8 cellular contexts compared by ENCODE assay signal in genomic region chr14:69715725-69716482, GRCh38. TPM values are rescaled to one million over a fixed set of nuclear protein-coding genes. Genes with fewer than 3 reads are reported as not detected.
DNase-seq lines count a peak whose midpoint lies in the region; ATAC-seq and TF ChIP-seq lines count a peak whose summit lies in the region.
"Had no signal": no experiment of that assay in that cellular context is flagged by ENCODE, and none has a peak within 500 bp of the region (broad histone marks: within the 10 kb centered on the region; RNA-seq: fewer than 3 reads in every experiment).

No MANE protein-coding gene starts in this region.

- POLR2A ChIA-PET in HEK293 (lab: Yijun Ruan, JAX), result interaction anchor here (1.1 kb wide), 1 partner anchor 48 kb away, joined by 3 read pairs; no protein-coding TSS in a partner anchor

- H3K27me3 ChIP-seq in thoracic aorta (replicated peaks; ENCODE audit: insufficient read depth), result no peaks in the 10 kb centered on the region
- H3K27me3 ChIP-seq: SJCRH30 had no signal

- H3K27ac ChIP-seq in HEK293 (ENCODE audit: extremely low read depth, low read depth, low read length) (peak overlapping the region; percentile 22; the same call in 1 of the 2 replicates), cingulate gyrus (ENCODE audit: low read depth, low read length) (peak overlapping the region; percentile 75), thoracic aorta (peak overlapping the region in 1 of 2 donors; percentile 45)
- H3K27ac ChIP-seq: SJCRH30 had no signal

- peaks cover 40% of the 10 kb centered on the region for H3K4me1 ChIP-seq in HEK293 (ENCODE audit: control insufficient read depth, insufficient read depth, low read length)
- H3K4me1 ChIP-seq in thoracic aorta (ENCODE audit: control insufficient read depth in 1 of 2, low read depth in 2 of 2), result peaks cover 37 to 53% of the 10 kb centered on the region in 2 donors

- intact Hi-C loops in lower leg skin (cut with DNase I; ENCODE audit: low total_unique reads), result no loop called here

- TF ChIP-seq POLR2A in lower leg skin (IDR thresholded peaks at IDR 0.05), result no peak

- peak; percentile 67 for ATAC-seq in thoracic aorta (ENCODE audit: insufficient number of reproducible peaks, low FRiP score, low read depth)
- no peak for ATAC-seq in GM19324 (IDR thresholded peaks at IDR 0.05; ENCODE audit: low FRiP score, unreplicated experiment)

- no peaks in the 10 kb centered on the region for H3K9me3 ChIP-seq in HEK293 (ENCODE audit: control insufficient read depth, insufficient read depth, low read depth, low read length)
- H3K9me3 ChIP-seq in thoracic aorta, result no peaks in the 10 kb centered on the region
- H3K9me3 ChIP-seq: SJCRH30 had no signal

- no peak for TF ChIP-seq CTCF in HEK293 (tag by site-specific recombination; IDR thresholded peaks at IDR 0.05)
- TF ChIP-seq CTCF in lower leg skin (IDR thresholded peaks at IDR 0.05), result no peak
- no peak for TF ChIP-seq CTCF in thoracic aorta (IDR thresholded peaks at IDR 0.05)

- no peak overlapping the region for H3K4me3 ChIP-seq in HEK293 (ENCODE audit: low read depth, low read length)
- no peak overlapping the region for H3K4me3 ChIP-seq in lower leg skin (ENCODE audit: low read depth, poor library complexity, severe bottlenecking)
- no peak overlapping the region for H3K4me3 ChIP-seq in thoracic aorta
- H3K4me3 ChIP-seq: SJCRH30 had no signal

- DNase-seq in NCI-H69 (lab: John Stamatoyannopoulos, UW) (peak; percentile 98), lower leg skin (ENCODE audit: low spot score in 2 of 2) (peak; percentile 74 to 92), thoracic aorta (ENCODE audit: low spot score) (peak; percentile 60)
- DNase-seq in stimulated activated CD4-positive, alpha-beta T cell treated with anti-CD3 and anti-CD28 coated beads, Interleukin-2, amount 100 ng/mL, for 24 hours, result no peak

- H3K36me3 ChIP-seq in HEK293 (ENCODE audit: control insufficient read depth in 2 of 2, insufficient read depth in 1 of 2, low read length in 2 of 2) (peaks cover 0 to 10% of the 10 kb centered on the region in 2 experiments; a peak in 2 of 3 replicates), thoracic aorta (no peaks in the 10 kb centered on the region)
- H3K36me3 ChIP-seq: SJCRH30 had no signal

- CTCF ChIA-PET in HEK293 (lab: Yijun Ruan, JAX), result interaction anchor here (1.3 kb wide), 2 partner anchors 131 to 167 kb away, joined by 3 to 5 read pairs; no protein-coding TSS in a partner anchor

- WGBS in lower leg skin, 2 donors, result 42 to 45% methylated on average over 13 of the region's 13 CpGs

TF ChIP-seq in HEK293, 187 proteins besides CTCF, POLR2A, EP300 and RAD21 (continues in another document):
- TF ChIP-seq ZNF558 (tag by site-specific recombination; IDR thresholded peaks at IDR 0.05) (0 out of 2 replicates have a peak, but pooled peaks have one; percentile 24), IKZF3 (tag by site-specific recombination; IDR thresholded peaks at IDR 0.05) (peak; percentile 35; the same call in 1 of the 2 replicates), SP7 (tag by site-specific recombination; IDR thresholded peaks at IDR 0.05) (peak; percentile 15; the same call in 1 of the 2 replicates), ZBTB20 (tag by site-specific recombination; IDR thresholded peaks at IDR 0.05) (no peak), ZNF112 (tag by site-specific recombination; IDR thresholded peaks at IDR 0.05) (peak; percentile 83), ZNF146 (tag by site-specific recombination; IDR thresholded peaks at IDR 0.05) (no peak), HIC1 (tag by site-specific recombination; IDR thresholded peaks at IDR 0.05) (no peak), WT1 (tag by site-specific recombination; IDR thresholded peaks at IDR 0.05) (no peak), ZBTB17 (tag by site-specific recombination; IDR thresholded peaks at IDR 0.05) (peak; percentile 59), ZNF571 (tag by site-specific recombination; IDR thresholded peaks at IDR 0.05) (peak; percentile 93; the same call in 1 of the 2 replicates), KLF10 (tag by site-specific recombination; IDR thresholded peaks at IDR 0.05) (peak; percentile 74), FEZF1 (tag by site-specific recombination; IDR thresholded peaks at IDR 0.05) (0 out of 2 replicates have a peak, but pooled peaks have one; percentile 10), ZNF561 (tag by site-specific recombination; IDR thresholded peaks at IDR 0.05; ENCODE audit: borderline replicate concordance) (peak; percentile 86), ZNF529 (tag by site-specific recombination; IDR thresholded peaks at IDR 0.05; ENCODE audit: insufficient replicate concordance) (no peak), PBX3 (CRISPR knock-in tag; IDR thresholded peaks at IDR 0.05) (no peak), ZNF10 (tag by site-specific recombination; IDR thresholded peaks at IDR 0.05) (peak; percentile 32; the same call in 1 of the 2 replicates), ZNF341 (tag by site-specific recombination; IDR thresholded peaks at IDR 0.05; ENCODE audit: low read depth) (0 out of 2 replicates have a peak, but pooled peaks have one; percentile 18), MZF1 (tag by site-specific recombination; IDR thresholded peaks at IDR 0.05; ENCODE audit: borderline replicate concordance) (0 out of 2 replicates have a peak, but pooled peaks have one; percentile 33), ZNF26 (tag by site-specific recombination; IDR thresholded peaks at IDR 0.05) (no peak)
- TF ChIP-seq, protein P1, sequence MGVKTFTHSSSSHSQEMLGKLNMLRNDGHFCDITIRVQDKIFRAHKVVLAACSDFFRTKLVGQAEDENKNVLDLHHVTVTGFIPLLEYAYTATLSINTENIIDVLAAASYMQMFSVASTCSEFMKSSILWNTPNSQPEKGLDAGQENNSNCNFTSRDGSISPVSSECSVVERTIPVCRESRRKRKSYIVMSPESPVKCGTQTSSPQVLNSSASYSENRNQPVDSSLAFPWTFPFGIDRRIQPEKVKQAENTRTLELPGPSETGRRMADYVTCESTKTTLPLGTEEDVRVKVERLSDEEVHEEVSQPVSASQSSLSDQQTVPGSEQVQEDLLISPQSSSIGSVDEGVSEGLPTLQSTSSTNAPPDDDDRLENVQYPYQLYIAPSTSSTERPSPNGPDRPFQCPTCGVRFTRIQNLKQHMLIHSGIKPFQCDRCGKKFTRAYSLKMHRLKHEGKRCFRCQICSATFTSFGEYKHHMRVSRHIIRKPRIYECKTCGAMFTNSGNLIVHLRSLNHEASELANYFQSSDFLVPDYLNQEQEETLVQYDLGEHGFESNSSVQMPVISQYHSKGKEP (tag by site-specific recombination; IDR thresholded peaks at IDR 0.05), result peak; percentile 86
- TF ChIP-seq, protein P2, sequence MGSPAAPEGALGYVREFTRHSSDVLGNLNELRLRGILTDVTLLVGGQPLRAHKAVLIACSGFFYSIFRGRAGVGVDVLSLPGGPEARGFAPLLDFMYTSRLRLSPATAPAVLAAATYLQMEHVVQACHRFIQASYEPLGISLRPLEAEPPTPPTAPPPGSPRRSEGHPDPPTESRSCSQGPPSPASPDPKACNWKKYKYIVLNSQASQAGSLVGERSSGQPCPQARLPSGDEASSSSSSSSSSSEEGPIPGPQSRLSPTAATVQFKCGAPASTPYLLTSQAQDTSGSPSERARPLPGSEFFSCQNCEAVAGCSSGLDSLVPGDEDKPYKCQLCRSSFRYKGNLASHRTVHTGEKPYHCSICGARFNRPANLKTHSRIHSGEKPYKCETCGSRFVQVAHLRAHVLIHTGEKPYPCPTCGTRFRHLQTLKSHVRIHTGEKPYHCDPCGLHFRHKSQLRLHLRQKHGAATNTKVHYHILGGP (tag by site-specific recombination; IDR thresholded peaks at IDR 0.05), result peak; percentile 72

RNA-seq across cellular contexts. Expression of gene SRSF5, which starts 51.0 kb away (rescaled TPM):
- total RNA-seq in lower leg skin, result 100 to 1,000 TPM; 297 to 612 (median 380) TPM
- total RNA-seq in thoracic aorta, result 100 to 1,000 TPM; 264 to 365 TPM

Comparison
In these comparisons a context has a peak if more than half of its experiments do, and no peak if none do; other contexts are left out.
1. DNase-seq: peak in NCI-H69 (single experiment), lower leg skin (2 of 2) and thoracic aorta (single experiment); none in stimulated activated CD4-positive, alpha-beta T cell treated with anti-CD3 and anti-CD28 coated beads, Interleukin-2, amount 100 ng/mL, for 24 hours (0 of 2).